9 cellular contexts compared by ENCODE assay signal in the genomic region with DNA sequence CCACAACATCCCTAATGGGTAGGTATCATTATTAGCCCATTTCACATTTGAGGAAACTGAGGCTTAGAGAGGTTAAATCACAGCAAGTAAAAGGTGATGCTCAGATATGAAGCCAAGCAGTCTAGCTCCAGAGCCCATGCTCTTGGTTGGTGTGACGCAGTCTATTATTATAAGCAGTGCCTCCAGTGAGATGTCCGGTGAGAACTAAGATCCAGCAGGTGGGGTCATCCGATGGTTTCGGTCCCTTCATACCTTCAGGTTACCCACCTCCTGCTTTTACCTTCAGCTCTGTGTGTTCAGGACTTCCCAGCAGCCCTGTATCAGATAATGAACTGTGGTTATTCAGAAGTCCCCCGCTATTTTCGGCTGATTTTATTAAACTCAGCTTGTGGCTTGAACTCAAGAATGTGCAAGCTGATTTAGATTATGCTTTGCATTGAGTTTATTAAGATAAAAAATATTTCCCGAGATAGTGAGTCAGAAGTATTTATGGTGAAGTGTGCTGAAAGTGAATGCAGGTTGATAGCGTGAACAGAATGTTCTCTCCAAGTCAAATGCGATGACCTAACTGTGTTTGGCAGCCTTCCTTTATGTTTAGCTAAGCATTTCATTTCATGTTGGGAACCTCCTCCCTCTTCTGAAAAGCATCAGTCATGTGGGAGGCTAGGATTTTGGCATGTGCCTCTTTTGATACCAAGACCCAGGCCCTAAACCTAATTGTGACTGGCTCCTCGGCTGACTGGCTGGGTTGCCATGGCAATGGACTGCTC.
DNase-seq lines count a peak whose midpoint lies in the region; FAIRE-seq and TF ChIP-seq lines count a peak whose summit lies in the region.
"Had no signal": no experiment of that assay in that cellular context is flagged by ENCODE, and none has a peak within 500 bp of the region (broad histone marks: within the 10 kb centered on the region; RNA-seq: fewer than 3 reads in every experiment).

No MANE protein-coding gene starts in this region.

- no peaks in the 10 kb centered on the region for H3K9me3 Mint-ChIP-seq in MCF 10A (ENCODE audit: unreplicated experiment)

- no peaks in the 10 kb centered on the region for H3K79me2 ChIP-seq in keratinocyte (ENCODE audit: control insufficient read depth, insufficient read depth, low read length)

- H3K36me3 Mint-ChIP-seq in MCF 10A (ENCODE audit: insufficient read depth, unreplicated experiment): peaks cover 9% of the 10 kb centered on the region

- no peak for TF ChIP-seq EP300 in suprapubic skin (IDR thresholded peaks at IDR 0.05)

- H3K27me3 Mint-ChIP-seq in MCF 10A (ENCODE audit: insufficient read depth, unreplicated experiment): no peaks in the 10 kb centered on the region

- peak overlapping the region; percentile 68 for H3K4me3 Mint-ChIP-seq in MCF 10A (ENCODE audit: unreplicated experiment)

- peak overlapping the region; percentile 73 for H3K4me2 ChIP-seq in keratinocyte (ENCODE audit: control insufficient read depth, extremely low read depth, insufficient read depth, low read depth, low read length)

- H3K9me3 ChIP-seq in keratinocyte (ENCODE audit: control insufficient read depth, low read depth, low read length) (no peaks in the 10 kb centered on the region), suprapubic skin (no peaks in the 10 kb centered on the region), WERI-Rb-1 (ENCODE audit: severe bottlenecking) (no peaks in the 10 kb centered on the region)

- H3K4me3 ChIP-seq in keratinocyte (ENCODE audit: control insufficient read depth in 2 of 3, extremely low read depth in 1 of 3, insufficient read depth in 2 of 3, low read depth in 1 of 3, low read length in 3 of 3) (peak overlapping the region in 2 of 3 experiments; percentile 15 to 23), suprapubic skin (no peak overlapping the region), WERI-Rb-1 (ENCODE audit: low read depth, low read length) (no peak overlapping the region)

- H3K36me3 ChIP-seq in keratinocyte (ENCODE audit: control insufficient read depth in 2 of 2, extremely low read depth in 1 of 2, insufficient read depth in 2 of 2, low read length in 2 of 2) (no peaks in the 10 kb centered on the region), suprapubic skin (no peaks in the 10 kb centered on the region), WERI-Rb-1 (no peaks in the 10 kb centered on the region)

- DNase-seq in HS-27A (ENCODE audit: low read depth) (peak; percentile 95), MCF 10A (ENCODE audit: unreplicated experiment) (peak; percentile 94), keratinocyte (ENCODE audit: low read depth, low spot score) (peak; percentile 60), suprapubic skin (ENCODE audit: low spot score in 2 of 2) (peak in 1 of 2 donors; percentile 64), NCI-H1048 (lab: John Stamatoyannopoulos, UW) (no peak), posterior vena cava (ENCODE audit: low spot score) (no peak), RKO (ENCODE audit: low spot score) (no peak), WERI-Rb-1 (no peak)
- DNase-seq: stimulated activated CD4-positive, alpha-beta T cell treated with anti-CD3 and anti-CD28 coated beads, Interleukin-15, amount 100 ng/mL, for 24 hours had no signal

- POLR2A ChIA-PET in MCF 10A (lab: Yijun Ruan, JAX): interaction anchor here (0.7 to 2.6 kb wide), 34 partner anchors 11 to 449 kb away, joined by 3 to 22 read pairs (median 4); a partner anchor contains a TSS

- H3K27ac Mint-ChIP-seq in MCF 10A (ENCODE audit: low read depth, unreplicated experiment): peak overlapping the region; percentile 82

- CTCF ChIA-PET in MCF 10A (lab: Yijun Ruan, JAX): interaction anchor here (0.6 to 1.8 kb wide), 12 partner anchors 9 to 452 kb away, joined by 3 to 7 read pairs (median 3); a partner anchor contains a TSS

- H2AFZ ChIP-seq in keratinocyte (ENCODE audit: control insufficient read depth, low read length): peak overlapping the region; percentile 14

- no peaks in the 10 kb centered on the region for H3K27me3 ChIP-seq in keratinocyte (ENCODE audit: control insufficient read depth, extremely low read depth, insufficient read depth, low read length)
- H3K27me3 ChIP-seq in suprapubic skin: no peaks in the 10 kb centered on the region
- H3K27me3 ChIP-seq in WERI-Rb-1 (ENCODE audit: insufficient read depth, low read depth, severe bottlenecking): no peaks in the 10 kb centered on the region

- peaks cover 68% of the 10 kb centered on the region for H3K4me1 Mint-ChIP-seq in MCF 10A (ENCODE audit: insufficient read depth, unreplicated experiment)

- H3K9me1 ChIP-seq in keratinocyte (ENCODE audit: control insufficient read depth, extremely low read depth, insufficient read depth, low read length): no peaks in the 10 kb centered on the region

- FAIRE-seq in keratinocyte (lab: Jason Lieb, UNC): peak; percentile 98

- H3K4me1 ChIP-seq in keratinocyte (ENCODE audit: control insufficient read depth, extremely low read depth, insufficient read depth, low read length) (peaks cover 56% of the 10 kb centered on the region), suprapubic skin (peaks cover 37% of the 10 kb centered on the region)

- peak overlapping the region; percentile 84 for H3K27ac ChIP-seq in keratinocyte (ENCODE audit: control insufficient read depth, insufficient read depth, low read length)
- peak overlapping the region; percentile 86 for H3K27ac ChIP-seq in suprapubic skin
- no peak overlapping the region for H3K27ac ChIP-seq in WERI-Rb-1

- TF ChIP-seq POLR2A in suprapubic skin (IDR thresholded peaks at IDR 0.05): no peak

- peak overlapping the region; percentile 61 for H3K9ac ChIP-seq in keratinocyte (ENCODE audit: control insufficient read depth, extremely low read depth, insufficient read depth, low read length)

- dilution Hi-C loops in keratinocyte (cut with MboI; ENCODE audit: extremely low pct_ligation_motif_present, low sequenced_read_pairs): no loop called here

- H4K20me1 ChIP-seq in keratinocyte (ENCODE audit: control insufficient read depth, extremely low read depth, insufficient read depth, low read length): no peaks in the 10 kb centered on the region

- intact Hi-C loops in MCF 10A (cut with micrococcal nuclease) (loop anchor here (2.0 to 10.0 kb wide), 4 partner anchors 75 to 350 kb away; a partner anchor contains a TSS), posterior vena cava (cut with DNase I) (no loop called here)

- 35% methylated on average over 10 of the region's 10 CpGs for WGBS in suprapubic skin

- TF ChIP-seq CTCF in MCF 10A (IDR thresholded peaks at IDR 0.05; ENCODE audit: unreplicated experiment) (no peak), keratinocyte (optimal IDR thresholded peaks at IDR 0.05 in 1 of 3, IDR thresholded peaks at IDR 0.05 in 1 of 3, conservative IDR thresholded peaks at IDR 0.05 in 1 of 3; ENCODE audit: extremely low read depth in 1 of 3, insufficient read depth in 2 of 3, low read length in 3 of 3) (no peak), suprapubic skin (IDR thresholded peaks at IDR 0.05) (no peak), WERI-Rb-1 (IDR thresholded peaks at IDR 0.05; ENCODE audit: low read depth, low read length) (no peak)

- BruUV-seq in MCF 10A (replicated peaks; lab: Mats Ljungman, UMichigan): TSS peak; percentile 28

Comparison
In these comparisons a context has a peak if more than half of its experiments do, and no peak if none do; other contexts are left out.
1. DNase-seq: peak in HS-27A (single experiment), MCF 10A (single experiment) and keratinocyte (single experiment); none in NCI-H1048 (single experiment), posterior vena cava (single experiment), RKO (single experiment) and WERI-Rb-1 (single experiment).
2. H3K4me3 ChIP-seq: peak in keratinocyte (2 of 3); none in suprapubic skin (single experiment) and WERI-Rb-1 (single experiment).